Comparison of ENCODE assay signal across 1 cellular context in genomic region chr16:24758373-24758772, GRCh38.
TF ChIP-seq lines count a peak whose summit lies in the region.

No MANE protein-coding gene starts in this region.

TF ChIP-seq in K562, 482 proteins besides CTCF, POLR2A, EP300 and RAD21 (continued from another document):
- TF ChIP-seq, protein P1, sequence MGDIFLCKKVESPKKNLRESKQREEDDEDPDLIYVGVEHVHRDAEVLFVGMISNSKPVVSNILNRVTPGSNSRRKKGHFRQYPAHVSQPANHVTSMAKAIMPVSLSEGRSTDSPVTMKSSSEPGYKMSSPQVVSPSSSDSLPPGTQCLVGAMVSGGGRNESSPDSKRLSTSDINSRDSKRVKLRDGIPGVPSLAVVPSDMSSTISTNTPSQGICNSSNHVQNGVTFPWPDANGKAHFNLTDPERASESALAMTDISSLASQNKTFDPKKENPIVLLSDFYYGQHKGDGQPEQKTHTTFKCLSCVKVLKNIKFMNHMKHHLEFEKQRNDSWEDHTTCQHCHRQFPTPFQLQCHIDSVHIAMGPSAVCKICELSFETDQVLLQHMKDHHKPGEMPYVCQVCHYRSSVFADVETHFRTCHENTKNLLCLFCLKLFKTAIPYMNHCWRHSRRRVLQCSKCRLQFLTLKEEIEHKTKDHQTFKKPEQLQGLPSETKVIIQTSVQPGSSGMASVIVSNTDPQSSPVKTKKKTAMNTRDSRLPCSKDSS (IDR thresholded peaks at IDR 0.05; ENCODE audit: low read depth, partially characterized antibody) = no peak
- no peak for TF ChIP-seq TRIM24 (IDR thresholded peaks at IDR 0.05)
